Comparison of ENCODE assay signal across 1 cellular context in genomic region chr16:31142109-31143035, GRCh38.
TF ChIP-seq lines count a peak whose summit lies in the region.

No MANE protein-coding gene starts in this region.

TF ChIP-seq in HepG2, 621 proteins besides CTCF, POLR2A, EP300 and RAD21 (continued from another document and continues in another):
- TF ChIP-seq FOXO4 (CRISPR knock-in tag; conservative IDR thresholded peaks at IDR 0.05), result no peak
- peak; percentile 54 for TF ChIP-seq FOSL2 (CRISPR knock-in tag; IDR thresholded peaks at IDR 0.05)
- TF ChIP-seq GATA4 (IDR thresholded peaks at IDR 0.05; ENCODE audit: borderline replicate concordance, low read depth), result no peak
- peak; percentile 95 for TF ChIP-seq BORCS8-MEF2B (CRISPR knock-in tag; IDR thresholded peaks at IDR 0.05)
- peak; percentile 84; the same call in 1 of the 2 replicates for TF ChIP-seq ZNF280D (CRISPR knock-in tag; IDR thresholded peaks at IDR 0.05)
- peak; percentile 72 for TF ChIP-seq SPEN (CRISPR knock-in tag; IDR thresholded peaks at IDR 0.05; ENCODE audit: low read depth)
- no peak for TF ChIP-seq ZNF589 (CRISPR knock-in tag; conservative IDR thresholded peaks at IDR 0.05)
- TF ChIP-seq KAT7 (CRISPR knock-in tag; IDR thresholded peaks at IDR 0.05; ENCODE audit: borderline replicate concordance), result peak; percentile 64; the same call in 1 of the 2 replicates
- peak; percentile 66; the same call in 1 of the 2 replicates for TF ChIP-seq HES4 (CRISPR knock-in tag; IDR thresholded peaks at IDR 0.05; ENCODE audit: borderline replicate concordance)
- TF ChIP-seq PHF21A (CRISPR knock-in tag; IDR thresholded peaks at IDR 0.05), result peak; percentile 58; the same call in 1 of the 2 replicates
- peak; percentile 85 for TF ChIP-seq TFE3 (CRISPR knock-in tag; IDR thresholded peaks at IDR 0.05)
- TF ChIP-seq KDM1A (CRISPR knock-in tag; IDR thresholded peaks at IDR 0.05), result no peak
- peak; percentile 61; the same call in 1 of the 2 replicates for TF ChIP-seq ZFP90 (CRISPR knock-in tag; IDR thresholded peaks at IDR 0.05; ENCODE audit: borderline replicate concordance)
- peak; percentile 82 for TF ChIP-seq DRAP1 (CRISPR knock-in tag; IDR thresholded peaks at IDR 0.05)
- TF ChIP-seq ZFP82 (CRISPR knock-in tag; IDR thresholded peaks at IDR 0.05; ENCODE audit: borderline replicate concordance), result peak; percentile 46; the same call in 1 of the 2 replicates
- TF ChIP-seq ARID5B (CRISPR knock-in tag; IDR thresholded peaks at IDR 0.05), result peak; percentile 77
- TF ChIP-seq CHD2 (IDR thresholded peaks at IDR 0.05; ENCODE audit: low read depth, low read length), result no peak
- no peak for TF ChIP-seq TBX3 (IDR thresholded peaks at IDR 0.05; ENCODE audit: borderline replicate concordance)
- TF ChIP-seq ETV6 (CRISPR knock-in tag; conservative IDR thresholded peaks at IDR 0.05), result no peak; the same call in 1 of the 2 replicates
- no peak; the same call in 1 of the 2 replicates for TF ChIP-seq MTF2 (CRISPR knock-in tag; IDR thresholded peaks at IDR 0.05; ENCODE audit: borderline replicate concordance)
- TF ChIP-seq HINFP (CRISPR knock-in tag; IDR thresholded peaks at IDR 0.05; ENCODE audit: low read depth), result 0 out of 2 replicates have a peak, but pooled peaks have one; percentile 13
- peak; percentile 95 for TF ChIP-seq ELF3 (CRISPR knock-in tag; IDR thresholded peaks at IDR 0.05)
- TF ChIP-seq STAG1 (CRISPR knock-in tag; IDR thresholded peaks at IDR 0.05), result peak; percentile 89
- peak; percentile 84; the same call in 1 of the 2 replicates for TF ChIP-seq ZNF674 (CRISPR knock-in tag; IDR thresholded peaks at IDR 0.05; ENCODE audit: low read depth)
- TF ChIP-seq GFI1 (CRISPR knock-in tag; IDR thresholded peaks at IDR 0.05; ENCODE audit: borderline replicate concordance), result no peak; the same call in 1 of the 2 replicates
- peak; percentile 91 for TF ChIP-seq ZBED4 (CRISPR knock-in tag; IDR thresholded peaks at IDR 0.05; ENCODE audit: borderline replicate concordance)
- no peak for TF ChIP-seq SRSF9 (IDR thresholded peaks at IDR 0.05; ENCODE audit: borderline replicate concordance, insufficient read depth, low read depth, low read length, poor library complexity, severe bottlenecking)
- TF ChIP-seq CBX2 (IDR thresholded peaks at IDR 0.05; ENCODE audit: low read depth, low read length), result no peak
- TF ChIP-seq CBX2 (CRISPR knock-in tag; IDR thresholded peaks at IDR 0.05; ENCODE audit: low read depth), result no peak
- peak; percentile 62 for TF ChIP-seq ZBTB14 (CRISPR knock-in tag; IDR thresholded peaks at IDR 0.05)
- peak; percentile 51; the same call in 1 of the 2 replicates for TF ChIP-seq ZNF761 (CRISPR knock-in tag; conservative IDR thresholded peaks at IDR 0.05)
- TF ChIP-seq ZFP36 (IDR thresholded peaks at IDR 0.05; ENCODE audit: borderline replicate concordance, low read depth, low read length, partially characterized antibody), result peak; percentile 30
- no peak for TF ChIP-seq GPBP1L1 (CRISPR knock-in tag; IDR thresholded peaks at IDR 0.05)
- peak; percentile 65; the same call in 1 of the 2 replicates for TF ChIP-seq ZNF546 (CRISPR knock-in tag; conservative IDR thresholded peaks at IDR 0.05)
- peak; percentile 72; the same call in 1 of the 2 replicates for TF ChIP-seq HOMEZ (CRISPR knock-in tag; IDR thresholded peaks at IDR 0.05; ENCODE audit: low read depth)
- TF ChIP-seq ZNF614 (CRISPR knock-in tag; IDR thresholded peaks at IDR 0.05; ENCODE audit: borderline replicate concordance), result peak; percentile 71; the same call in 1 of the 2 replicates
- 0 out of 2 replicates have a peak, but pooled peaks have one; percentile 22 for TF ChIP-seq SMAD3 (CRISPR knock-in tag; IDR thresholded peaks at IDR 0.05)
- peak; percentile 89 for TF ChIP-seq THAP11 (CRISPR knock-in tag; IDR thresholded peaks at IDR 0.05)
